26 cellular contexts compared by ENCODE assay signal in the genomic region with DNA sequence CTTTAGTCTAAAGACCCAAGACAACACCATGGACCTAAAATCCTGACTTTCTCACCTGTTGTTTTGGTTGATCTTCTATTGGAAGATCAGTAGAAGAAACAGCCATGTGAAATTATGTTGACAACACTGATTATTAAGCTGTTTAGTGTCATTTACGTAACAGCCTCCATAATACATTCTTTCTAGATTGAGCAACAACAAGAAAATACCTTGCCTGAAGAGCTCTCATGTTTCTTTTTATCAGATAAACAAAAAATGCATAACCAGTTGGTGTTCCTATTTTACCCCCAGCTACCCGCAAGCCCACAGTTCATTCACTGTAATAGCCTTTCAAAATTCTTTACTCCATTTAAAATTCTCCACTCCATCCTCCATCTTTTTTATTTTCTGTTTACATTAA. TPM values are rescaled to one million over a fixed set of nuclear protein-coding genes. Genes with fewer than 3 reads are reported as not detected.
DNase-seq lines count a peak whose midpoint lies in the region; ATAC-seq, FAIRE-seq and TF ChIP-seq lines count a peak whose summit lies in the region.
"Had no signal": no experiment of that assay in that cellular context is flagged by ENCODE, and none has a peak within 500 bp of the region (broad histone marks: within the 10 kb centered on the region; RNA-seq: fewer than 3 reads in every experiment).

No MANE protein-coding gene starts in this region.

- no peak overlapping the region for H3K4me3 Mint-ChIP-seq in astrocyte (ENCODE audit: unreplicated experiment)
- H3K4me3 Mint-ChIP-seq: CD14-positive monocyte; CD4-positive, alpha-beta T cell; CD8-positive, alpha-beta memory T cell; GM23338; HFFc6 had no signal

- POLR2A ChIA-PET in endothelial cell of umbilical vein (lab: Charles Lee), result no interaction called here

- BruUV-seq in endothelial cell of umbilical vein (replicated peaks; lab: Mats Ljungman, UMichigan), result no TSS peak

- no peaks in the 10 kb centered on the region for H3K27me3 ChIP-seq in astrocyte (ENCODE audit: insufficient read depth, low read length)
- H3K27me3 ChIP-seq in endothelial cell of umbilical vein (ENCODE audit: control insufficient read depth in 2 of 2, insufficient read depth in 2 of 2, low read length in 2 of 2), result no peaks in the 10 kb centered on the region
- no peaks in the 10 kb centered on the region for H3K27me3 ChIP-seq in trophoblast cell (ENCODE audit: insufficient read depth, low read length)
- no peaks in the 10 kb centered on the region for H3K27me3 ChIP-seq in gastrocnemius medialis
- H3K27me3 ChIP-seq: BE2C had no signal

- H3K27ac ChIP-seq in astrocyte (ENCODE audit: low read depth, low read length), result no peak overlapping the region
- H3K27ac ChIP-seq in endothelial cell of umbilical vein (ENCODE audit: insufficient read depth, low read depth, low read length), result no peak overlapping the region
- H3K27ac ChIP-seq in trophoblast cell (ENCODE audit: low read depth, low read length), result no peak overlapping the region
- H3K27ac ChIP-seq in gastrocnemius medialis, result no peak overlapping the region
- H3K27ac ChIP-seq: A549; BLaER1 treated with 17β-estradiol and CSF1 and Interleukin-3, amounts not matched to agents 10 nM and 100 nM had no signal

- dilution Hi-C loops in endothelial cell of umbilical vein (cut with MboI; ENCODE audit: extremely low pct_ligation_motif_present, low sequenced_read_pairs), result no loop called here

- H3K27me3 Mint-ChIP-seq in astrocyte (ENCODE audit: low read depth, unreplicated experiment), result no peaks in the 10 kb centered on the region

- CTCF ChIA-PET in endothelial cell of umbilical vein (lab: Charles Lee), result no interaction called here

- no peak overlapping the region for H4K8ac ChIP-seq in trophoblast cell (ENCODE audit: low read depth, low read length)

- WGBS in trophoblast cell (ENCODE audit: extremely low coverage, insufficient coverage, insufficient read length), result no CpG with 5 or more reads among the region's 2 CpGs

- H2AFZ ChIP-seq in astrocyte (ENCODE audit: low read depth, low read length), result no peak overlapping the region
- H2AFZ ChIP-seq in endothelial cell of umbilical vein (ENCODE audit: low read depth, low read length), result no peak overlapping the region
- no peak overlapping the region for H2AFZ ChIP-seq in trophoblast cell (ENCODE audit: insufficient read depth, low read length, poor library complexity)
- H2AFZ ChIP-seq: GM23338 had no signal

- H2AK5ac ChIP-seq in trophoblast cell (ENCODE audit: low read length), result no peak overlapping the region

- H3K14ac ChIP-seq in trophoblast cell (ENCODE audit: low read length), result no peak overlapping the region

- in situ Hi-C loops in gastrocnemius medialis (cut with MboI; ENCODE audit: low sequenced_read_pairs in 4 of 4), result no loop called here

- peaks cover 6% of the 10 kb centered on the region for H4K20me1 ChIP-seq in astrocyte (ENCODE audit: insufficient read depth, low read length)
- no peaks in the 10 kb centered on the region for H4K20me1 ChIP-seq in endothelial cell of umbilical vein (replicated peaks; ENCODE audit: control insufficient read depth, extremely low read depth, insufficient read depth, low read length)

- no peak overlapping the region for H3K18ac ChIP-seq in trophoblast cell (ENCODE audit: low read length)

- H3K9me3 ChIP-seq in astrocyte (ENCODE audit: insufficient read depth, low read depth, low read length) (no peaks in the 10 kb centered on the region), endothelial cell of umbilical vein (replicated peaks; ENCODE audit: control insufficient read depth, insufficient read depth, low read length) (no peaks in the 10 kb centered on the region), trophoblast cell (ENCODE audit: insufficient read depth, low read depth, low read length) (no peaks in the 10 kb centered on the region), gastrocnemius medialis (no peaks in the 10 kb centered on the region)
- H3K9me3 ChIP-seq: A549, BE2C, HAP-1 had no signal

- no peak overlapping the region for H3K4me2 ChIP-seq in astrocyte (ENCODE audit: low read length)
- H3K4me2 ChIP-seq in endothelial cell of umbilical vein (ENCODE audit: insufficient read depth, low read length), result no peak overlapping the region
- no peak overlapping the region for H3K4me2 ChIP-seq in trophoblast cell (ENCODE audit: low read length)
- H3K4me2 ChIP-seq: A549; BLaER1 treated with 17β-estradiol and CSF1 and Interleukin-3, amounts not matched to agents 10 nM and 100 nM; GM23338 had no signal

- no peaks in the 10 kb centered on the region for H3K9me1 ChIP-seq in endothelial cell of umbilical vein (replicated peaks; ENCODE audit: control insufficient read depth, extremely low read depth, insufficient read depth, low read length)

- H3K4me1 ChIP-seq in astrocyte (ENCODE audit: insufficient read depth, low read length), result no peaks in the 10 kb centered on the region
- no peaks in the 10 kb centered on the region for H3K4me1 ChIP-seq in endothelial cell of umbilical vein (ENCODE audit: control insufficient read depth, extremely low read depth, insufficient read depth, low read length)
- H3K4me1 ChIP-seq in trophoblast cell (ENCODE audit: control insufficient read depth in 1 of 2, insufficient read depth in 2 of 2, low read length in 2 of 2), result no peaks in the 10 kb centered on the region
- H3K4me1 ChIP-seq in gastrocnemius medialis, result no peaks in the 10 kb centered on the region
- H3K4me1 ChIP-seq: A549; BE2C; BLaER1 treated with 17β-estradiol and CSF1 and Interleukin-3, amounts not matched to agents 10 nM and 100 nM had no signal

- no peak overlapping the region for H2BK5ac ChIP-seq in trophoblast cell (ENCODE audit: low read depth, low read length, poor library complexity)

- ATAC-seq in gastrocnemius medialis, result no peak
- ATAC-seq: A549, GM12878, GM23338 had no signal

- intact Hi-C loops in endothelial cell of umbilical vein (cut with micrococcal nuclease) (no loop called here), gastrocnemius medialis (cut with DNase I; ENCODE audit: low total_unique reads) (no loop called here), cardiac septum (cut with DNase I) (no loop called here)

- no peak overlapping the region for H3K4ac ChIP-seq in trophoblast cell (ENCODE audit: low read depth, low read length)

- H3K79me1 ChIP-seq in trophoblast cell (ENCODE audit: low read length), result no peaks in the 10 kb centered on the region

- no peak for DNase-seq in astrocyte (ENCODE audit: low read depth)
- no peak for DNase-seq in endothelial cell of umbilical vein (ENCODE audit: low read depth, low spot score)
- peak; percentile 40 to 74 for DNase-seq in trophoblast cell
- no peak for DNase-seq in gastrocnemius medialis
- DNase-seq in germinal center (ENCODE audit: low spot score), result no peak
- DNase-seq in cardiac septum (ENCODE audit: low spot score), result no peak
- DNase-seq: 8988T; ACHN; AML-193; BE2C; CD4-positive, alpha-beta T cell; CD8-positive, alpha-beta memory T cell; DMS 273 treated with DMSO at 0.1 percent for 48 hours; DMS79; EL; GDM1; HFFc6 had no signal

- H3K9ac ChIP-seq in astrocyte (ENCODE audit: low read length) (no peak overlapping the region), endothelial cell of umbilical vein (replicated peaks; ENCODE audit: extremely low read depth, insufficient read depth, low read length) (no peak overlapping the region), trophoblast cell (ENCODE audit: low read length) (no peak overlapping the region)
- H3K9ac ChIP-seq: BLaER1 treated with 17β-estradiol and CSF1 and Interleukin-3, amounts not matched to agents 10 nM and 100 nM had no signal

- TF ChIP-seq POLR2A in endothelial cell of umbilical vein (IDR thresholded peaks at IDR 0.05; ENCODE audit: low read depth, low read length) (no peak), gastrocnemius medialis (IDR thresholded peaks at IDR 0.05) (no peak)

- no peaks in the 10 kb centered on the region for H3K36me3 Mint-ChIP-seq in astrocyte (ENCODE audit: low read depth, unreplicated experiment)
- H3K36me3 Mint-ChIP-seq: CD14-positive monocyte; CD8-positive, alpha-beta memory T cell had no signal

- H4K12ac ChIP-seq in trophoblast cell (ENCODE audit: low read depth, low read length), result no peak overlapping the region

- peaks cover 13% of the 10 kb centered on the region for H3K4me1 Mint-ChIP-seq in astrocyte (ENCODE audit: low read depth, unreplicated experiment)
- H3K4me1 Mint-ChIP-seq: CD14-positive monocyte; CD8-positive, alpha-beta memory T cell had no signal

- no peak overlapping the region for H2BK12ac ChIP-seq in trophoblast cell (ENCODE audit: low read length)

- FAIRE-seq in astrocyte (lab: Jason Lieb, UNC) (peak; percentile 74), endothelial cell of umbilical vein (lab: Jason Lieb, UNC) (peak; percentile 8)
- FAIRE-seq: A549, D721Med, GM12878, GM19239, H54 had no signal

- H3K4me3 ChIP-seq in astrocyte (ENCODE audit: insufficient read depth, low read depth, low read length) (no peak overlapping the region), endothelial cell of umbilical vein (replicated peaks in 1 of 3; ENCODE audit: insufficient read depth in 1 of 3, low read depth in 1 of 3, low read length in 3 of 3) (no peak overlapping the region), trophoblast cell (ENCODE audit: low read depth, low read length) (no peak overlapping the region), gastrocnemius medialis (no peak overlapping the region)
- H3K4me3 ChIP-seq: A549; BLaER1 treated with 17β-estradiol and CSF1 and Interleukin-3, amounts not matched to agents 10 nM and 100 nM; GM12878; GM23338; HAP-1 had no signal

- H3K36me3 ChIP-seq in astrocyte (ENCODE audit: insufficient read depth, low read length), result no peaks in the 10 kb centered on the region
- H3K36me3 ChIP-seq in endothelial cell of umbilical vein (ENCODE audit: control insufficient read depth in 2 of 2, extremely low read depth in 1 of 2, insufficient read depth in 2 of 2, low read length in 2 of 2), result no peaks in the 10 kb centered on the region
- no peaks in the 10 kb centered on the region for H3K36me3 ChIP-seq in trophoblast cell (ENCODE audit: control insufficient read depth in 1 of 2, insufficient read depth in 2 of 2, low read length in 2 of 2)
- H3K36me3 ChIP-seq in gastrocnemius medialis, result no peaks in the 10 kb centered on the region
- H3K36me3 ChIP-seq: BE2C; BLaER1 treated with 17β-estradiol and CSF1 and Interleukin-3, amounts not matched to agents 10 nM and 100 nM had no signal

- H3K23ac ChIP-seq in trophoblast cell (ENCODE audit: low read length), result no peak overlapping the region

- no peak overlapping the region for H4K91ac ChIP-seq in trophoblast cell (ENCODE audit: low read depth, low read length)

- H3K27ac Mint-ChIP-seq in astrocyte (ENCODE audit: unreplicated experiment), result no peak overlapping the region
- H3K27ac Mint-ChIP-seq: CD14-positive monocyte; CD4-positive, alpha-beta T cell; CD8-positive, alpha-beta memory T cell; GM23338; HFFc6 had no signal

- H2BK120ac ChIP-seq in trophoblast cell (ENCODE audit: insufficient read depth, low read length, poor library complexity), result no peak overlapping the region

- no peaks in the 10 kb centered on the region for H3K9me3 Mint-ChIP-seq in astrocyte (ENCODE audit: unreplicated experiment)
- H3K9me3 Mint-ChIP-seq: CD4-positive, alpha-beta T cell; CD8-positive, alpha-beta memory T cell; GM23338 had no signal

- peaks cover 10% of the 10 kb centered on the region for H3K79me2 ChIP-seq in astrocyte (ENCODE audit: insufficient read depth, low read length)
- no peaks in the 10 kb centered on the region for H3K79me2 ChIP-seq in endothelial cell of umbilical vein (ENCODE audit: control insufficient read depth, insufficient read depth, low read length)
- no peaks in the 10 kb centered on the region for H3K79me2 ChIP-seq in trophoblast cell (ENCODE audit: control insufficient read depth, insufficient read depth, low read length, poor library complexity)

- no peak for TF ChIP-seq CTCF in astrocyte (IDR thresholded peaks at IDR 0.05; ENCODE audit: insufficient read depth, low read depth, low read length)
- TF ChIP-seq CTCF in endothelial cell of umbilical vein (IDR thresholded peaks at IDR 0.05; ENCODE audit: extremely low read depth in 1 of 2, insufficient read depth in 1 of 2, low read depth in 1 of 2, low read length in 2 of 2), result no peak
- no peak for TF ChIP-seq CTCF in gastrocnemius medialis (IDR thresholded peaks at IDR 0.05 in 4 of 5, conservative IDR thresholded peaks at IDR 0.05 in 1 of 5)

RNA-seq across cellular contexts. Expression of gene GPC4, which starts 20.5 kb away (rescaled TPM):
- 71.9 and 86.4 TPM in 2 replicates for total RNA-seq in astrocyte
- 0.20 TPM in 1 of 2 replicates, not detected in the other for total RNA-seq in endothelial cell of umbilical vein
- not detected in 2 replicates for polyA plus RNA-seq in endothelial cell of umbilical vein
- not detected in 2 replicates for polyA plus RNA-seq in endothelial cell of umbilical vein (2011; cell fraction: cytosol; rRNA removed)
- not detected in 2 replicates for polyA plus RNA-seq in endothelial cell of umbilical vein (2011; cell fraction: nucleus; rRNA removed)
- not detected in 2 replicates for polyA plus RNA-seq in endothelial cell of umbilical vein (2012)
- polyA minus RNA-seq in endothelial cell of umbilical vein, result 0.06 TPM in 1 of 2 replicates, not detected in the other
- polyA minus RNA-seq in endothelial cell of umbilical vein (2011; cell fraction: cytosol; rRNA and poly(A)+ RNA removed), result not detected
- not detected in 2 replicates for polyA minus RNA-seq in endothelial cell of umbilical vein (2011; cell fraction: nucleus; rRNA and poly(A)+ RNA removed)
- polyA plus RNA-seq in trophoblast cell (2013), result 57.5 and 60.5 TPM in 2 replicates
- total RNA-seq in gastrocnemius medialis, result 10 to 100 TPM in 2 of 4 donors, 1 to 10 TPM in 2; 3.1 to 14.9 (median 9.6) TPM
- total RNA-seq in cardiac septum, result 3.6 TPM
- total RNA-seq: CD4-positive, alpha-beta T cell; CD8-positive, alpha-beta memory T cell; HFFc6 had no signal
- polyA plus RNA-seq: CD8-positive, alpha-beta memory T cell had no signal

Comparison
In these comparisons a context has a peak if more than half of its experiments do, and no peak if none do; other contexts are left out.
1. DNase-seq: peak in trophoblast cell (2 of 2); none in astrocyte (single experiment), endothelial cell of umbilical vein (single experiment), gastrocnemius medialis (0 of 2), germinal center (single experiment) and cardiac septum (single experiment).